1 cellular context compared by ENCODE assay signal in genomic region chr19:17332677-17333581, GRCh38.
TF ChIP-seq lines count a peak whose summit lies in the region.

No MANE protein-coding gene starts in this region.

TF ChIP-seq in K562, 482 proteins besides CTCF, POLR2A, EP300 and RAD21 (continued from another document and continues in another):
- peak; percentile 4 for TF ChIP-seq ZNF740 (CRISPR knock-in tag; IDR thresholded peaks at IDR 0.05)
- TF ChIP-seq ZNF740 (tag; IDR thresholded peaks at IDR 0.05), result no peak
- TF ChIP-seq MBD2 (IDR thresholded peaks at IDR 0.05; ENCODE audit: borderline replicate concordance, low read depth), result peak; percentile 95
- TF ChIP-seq XRCC5 (IDR thresholded peaks at IDR 0.05; ENCODE audit: low read depth, low read length), result peak; percentile 54; the same call in 1 of the 2 replicates
- TF ChIP-seq ELF1 (tag; IDR thresholded peaks at IDR 0.05), result 0 out of 2 replicates have a peak, but pooled peaks have one; percentile 33
- no peak for TF ChIP-seq ZMIZ1 (IDR thresholded peaks at IDR 0.05; ENCODE audit: low read depth in 2 of 2, low read length in 2 of 2)
- TF ChIP-seq TFAP4 (CRISPR knock-in tag; IDR thresholded peaks at IDR 0.05; ENCODE audit: borderline replicate concordance), result peak; percentile 60; the same call in 1 of the 2 replicates
- peak; percentile 46 for TF ChIP-seq TBP (optimal IDR thresholded peaks at IDR 0.05; ENCODE audit: low read depth, low read length)
- TF ChIP-seq ZNF134 (CRISPR knock-in tag; conservative IDR thresholded peaks at IDR 0.05), result no peak
- peak; percentile 27 for TF ChIP-seq MEIS2 (IDR thresholded peaks at IDR 0.05; ENCODE audit: partially characterized antibody)
- peak; percentile 53; the same call in 1 of the 2 replicates for TF ChIP-seq CC2D1A (IDR thresholded peaks at IDR 0.05)
- peak; percentile 55; the same call in 1 of the 2 replicates for TF ChIP-seq ZKSCAN1 (IDR thresholded peaks at IDR 0.05; ENCODE audit: low read depth, low read length)
- no peak for TF ChIP-seq SIRT6 (IDR thresholded peaks at IDR 0.05; ENCODE audit: low read depth, low read length)
- 0 out of 4 replicates have a peak, but pooled peaks of 1 of the 2 experiments have one; percentile 18 for TF ChIP-seq HDAC1 (IDR thresholded peaks at IDR 0.05)
- no peak for TF ChIP-seq SRSF1 (IDR thresholded peaks at IDR 0.05; ENCODE audit: low read depth, low read length)
- TF ChIP-seq YY1 (IDR thresholded peaks at IDR 0.05; ENCODE audit: borderline replicate concordance in 1 of 3, control insufficient read depth in 1 of 3, extremely low read depth in 1 of 3, insufficient read depth in 3 of 3, insufficient read length in 1 of 3, insufficient replicate concordance in 2 of 3, low read depth in 1 of 3, low read length in 2 of 3), result peak in 1 of 3 experiments; percentile 3
- TF ChIP-seq ARID3B (CRISPR knock-in tag; IDR thresholded peaks at IDR 0.05; ENCODE audit: borderline replicate concordance), result 0 out of 2 replicates have a peak, but pooled peaks have one; percentile 33
- 0 out of 2 replicates have a peak, but pooled peaks have one; percentile 2 for TF ChIP-seq JUN (IDR thresholded peaks at IDR 0.05; ENCODE audit: borderline replicate concordance, low read depth, low read length)
- 0 out of 2 replicates have a peak, but pooled peaks have one; percentile 15 for TF ChIP-seq JUN (CRISPR knock-in tag; IDR thresholded peaks at IDR 0.05; ENCODE audit: borderline replicate concordance)
- TF ChIP-seq ATF1 (CRISPR knock-in tag; IDR thresholded peaks at IDR 0.05), result no peak
- 0 out of 2 replicates have a peak, but pooled peaks have one; percentile 54 for TF ChIP-seq ATF1 (tag; IDR thresholded peaks at IDR 0.05)
- peak in 1 of 2 experiments; percentile 9; a peak in 1 of 3 replicates for TF ChIP-seq CBX3 (IDR thresholded peaks at IDR 0.05; ENCODE audit: borderline replicate concordance in 1 of 2, low read length in 2 of 2)
- peak; percentile 45; the same call in 1 of the 2 replicates for TF ChIP-seq GABPB1 (CRISPR knock-in tag; IDR thresholded peaks at IDR 0.05)
- TF ChIP-seq ZNF511 (CRISPR knock-in tag; IDR thresholded peaks at IDR 0.05), result peak; percentile 8; the same call in 1 of the 2 replicates
- no peak for TF ChIP-seq SMARCB1 (IDR thresholded peaks at IDR 0.05; ENCODE audit: insufficient read length, low read depth)
- TF ChIP-seq ZNF384 (IDR thresholded peaks at IDR 0.05; ENCODE audit: low read depth, low read length), result 0 out of 2 replicates have a peak, but pooled peaks have one; percentile 7
- peak; percentile 75 for TF ChIP-seq ELF2 (CRISPR knock-in tag; IDR thresholded peaks at IDR 0.05)
- 0 out of 2 replicates have a peak, but pooled peaks have one; percentile 49 for TF ChIP-seq TCF7 (IDR thresholded peaks at IDR 0.05; ENCODE audit: borderline replicate concordance)
- TF ChIP-seq RBBP5 (IDR thresholded peaks at IDR 0.05; ENCODE audit: borderline replicate concordance, insufficient read depth, low read length, poor library complexity, severe bottlenecking), result no peak
- TF ChIP-seq CHD2 (IDR thresholded peaks at IDR 0.05; ENCODE audit: low read depth, low read length), result peak; percentile 77
- peak; percentile 71; the same call in 1 of the 2 replicates for TF ChIP-seq HNRNPL (IDR thresholded peaks at IDR 0.05; ENCODE audit: low read depth, low read length)
- TF ChIP-seq THRAP3 (IDR thresholded peaks at IDR 0.05; ENCODE audit: borderline replicate concordance), result 0 out of 2 replicates have a peak, but pooled peaks have one; percentile 71
- TF ChIP-seq SRSF9 (IDR thresholded peaks at IDR 0.05; ENCODE audit: borderline replicate concordance, low read depth, low read length), result no peak
- peak; percentile 87 for TF ChIP-seq PKNOX1 (IDR thresholded peaks at IDR 0.05)
- no peak for TF ChIP-seq ZNF184 (CRISPR knock-in tag; IDR thresholded peaks at IDR 0.05)
- TF ChIP-seq THAP12 (CRISPR knock-in tag; IDR thresholded peaks at IDR 0.05), result no peak
- no peak for TF ChIP-seq ZBTB40 (IDR thresholded peaks at IDR 0.05)
- no peak for TF ChIP-seq ZBTB40 (CRISPR knock-in tag; IDR thresholded peaks at IDR 0.05)
- TF ChIP-seq RBM25 (IDR thresholded peaks at IDR 0.05; ENCODE audit: low read depth, low read length, severe bottlenecking), result peak; percentile 64
- peak; percentile 19; the same call in 1 of the 2 replicates for TF ChIP-seq RBFOX2 (IDR thresholded peaks at IDR 0.05; ENCODE audit: low read depth, low read length)
